Comparison of ENCODE assay signal across 9 cellular contexts in genomic region chr7:84389242-84389641, GRCh38.
A peak's percentile ranks its signal among the peaks of the same experiment; 100 is the strongest.
DNase-seq lines count a peak whose midpoint lies in the region; ATAC-seq and TF ChIP-seq lines count a peak whose summit lies in the region.
"Had no signal": no experiment of that assay in that cellular context is flagged by ENCODE, and none has a peak within 500 bp of the region (broad histone marks: within the 10 kb centered on the region; RNA-seq: fewer than 3 reads in every experiment).

No MANE protein-coding gene starts in this region.

- H3K4me1 Mint-ChIP-seq in activated CD4-positive, alpha-beta T cell treated with anti-CD3 and anti-CD28 coated beads, Interleukin-2, amount 10 ng/mL, durations not matched to agents 24 days and 14 days: peaks cover 2% of the 10 kb centered on the region

- no peaks in the 10 kb centered on the region for H3K9me3 ChIP-seq in esophagus muscularis mucosa

- H3K27ac Mint-ChIP-seq in activated CD4-positive, alpha-beta T cell treated with anti-CD3 and anti-CD28 coated beads, Interleukin-2, amount 10 ng/mL, durations not matched to agents 24 days and 14 days: no peak overlapping the region
- H3K27ac Mint-ChIP-seq: activated naive CD4-positive, alpha-beta T cell treated with anti-CD3 and anti-CD28 coated beads, Interleukin-2, amount 50 U/mL, for 72 hours had no signal

- no peak for TF ChIP-seq EP300 in esophagus muscularis mucosa (IDR thresholded peaks at IDR 0.05)

- peaks cover 0 to 7% (median 5%) of the 10 kb centered on the region in 4 donors for H3K4me1 ChIP-seq in esophagus muscularis mucosa

- H3K27ac ChIP-seq in esophagus muscularis mucosa (replicated peaks in 1 of 4): no peak overlapping the region

- no peak overlapping the region for H3K4me3 ChIP-seq in esophagus muscularis mucosa

- H3K36me3 Mint-ChIP-seq in activated CD4-positive, alpha-beta T cell treated with anti-CD3 and anti-CD28 coated beads, Interleukin-2, amount 10 ng/mL, durations not matched to agents 24 days and 14 days (ENCODE audit: low read depth): no peaks in the 10 kb centered on the region
- H3K36me3 Mint-ChIP-seq: activated naive CD4-positive, alpha-beta T cell treated with anti-CD3 and anti-CD28 coated beads, Interleukin-2, amount 50 U/mL, for 72 hours had no signal

- H3K4me3 Mint-ChIP-seq in activated CD4-positive, alpha-beta T cell treated with anti-CD3 and anti-CD28 coated beads, Interleukin-2, amount 10 ng/mL, durations not matched to agents 24 days and 14 days: no peak overlapping the region

- ATAC-seq in GM19035 (IDR thresholded peaks at IDR 0.05; ENCODE audit: unreplicated experiment) (peak; percentile 98), GM21825 (IDR thresholded peaks at IDR 0.05; ENCODE audit: unreplicated experiment) (peak; percentile 98), HG03432 (IDR thresholded peaks at IDR 0.05; ENCODE audit: unreplicated experiment) (peak; percentile 100)
- ATAC-seq: activated naive CD4-positive, alpha-beta T cell treated with anti-CD3 and anti-CD28 coated beads, Interleukin-2, amount 50 U/mL, for 72 hours had no signal

- no peak for TF ChIP-seq CTCF in esophagus muscularis mucosa (IDR thresholded peaks at IDR 0.05)

- H3K27me3 ChIP-seq in esophagus muscularis mucosa: no peaks in the 10 kb centered on the region

- no peak for TF ChIP-seq POLR2A in esophagus muscularis mucosa (IDR thresholded peaks at IDR 0.05; ENCODE audit: low read depth)

- H3K36me3 ChIP-seq in esophagus muscularis mucosa: no peaks in the 10 kb centered on the region

- 84% methylated on average over 4 of the region's 4 CpGs for WGBS in esophagus muscularis mucosa

- peak; percentile 80 for DNase-seq in RPMI8226
- DNase-seq in AG20443 (ENCODE audit: low spot score): no peak
- no peak for DNase-seq in activated CD4-positive, alpha-beta T cell treated with anti-CD3 and anti-CD28 coated beads, Interleukin-2, amount 10 ng/mL, durations not matched to agents 24 days and 14 days
- no peak for DNase-seq in esophagus muscularis mucosa (ENCODE audit: extremely low spot score)
- DNase-seq: NCI-H524 treated with DMSO at 0.1 percent for 48 hours had no signal

- intact Hi-C loops in activated CD4-positive, alpha-beta T cell treated with anti-CD3 and anti-CD28 coated beads, Interleukin-2, amount 10 ng/mL, durations not matched to agents 24 days and 14 days (cut with micrococcal nuclease): no loop called here
- intact Hi-C loops in esophagus muscularis mucosa (cut with DNase I): no loop called here

- no peaks in the 10 kb centered on the region for H3K9me3 Mint-ChIP-seq in activated CD4-positive, alpha-beta T cell treated with anti-CD3 and anti-CD28 coated beads, Interleukin-2, amount 10 ng/mL, durations not matched to agents 24 days and 14 days
- H3K9me3 Mint-ChIP-seq: activated naive CD4-positive, alpha-beta T cell treated with anti-CD3 and anti-CD28 coated beads, Interleukin-2, amount 50 U/mL, for 72 hours had no signal

- no peaks in the 10 kb centered on the region for H3K27me3 Mint-ChIP-seq in activated CD4-positive, alpha-beta T cell treated with anti-CD3 and anti-CD28 coated beads, Interleukin-2, amount 10 ng/mL, durations not matched to agents 24 days and 14 days
